In the genomic region with DNA sequence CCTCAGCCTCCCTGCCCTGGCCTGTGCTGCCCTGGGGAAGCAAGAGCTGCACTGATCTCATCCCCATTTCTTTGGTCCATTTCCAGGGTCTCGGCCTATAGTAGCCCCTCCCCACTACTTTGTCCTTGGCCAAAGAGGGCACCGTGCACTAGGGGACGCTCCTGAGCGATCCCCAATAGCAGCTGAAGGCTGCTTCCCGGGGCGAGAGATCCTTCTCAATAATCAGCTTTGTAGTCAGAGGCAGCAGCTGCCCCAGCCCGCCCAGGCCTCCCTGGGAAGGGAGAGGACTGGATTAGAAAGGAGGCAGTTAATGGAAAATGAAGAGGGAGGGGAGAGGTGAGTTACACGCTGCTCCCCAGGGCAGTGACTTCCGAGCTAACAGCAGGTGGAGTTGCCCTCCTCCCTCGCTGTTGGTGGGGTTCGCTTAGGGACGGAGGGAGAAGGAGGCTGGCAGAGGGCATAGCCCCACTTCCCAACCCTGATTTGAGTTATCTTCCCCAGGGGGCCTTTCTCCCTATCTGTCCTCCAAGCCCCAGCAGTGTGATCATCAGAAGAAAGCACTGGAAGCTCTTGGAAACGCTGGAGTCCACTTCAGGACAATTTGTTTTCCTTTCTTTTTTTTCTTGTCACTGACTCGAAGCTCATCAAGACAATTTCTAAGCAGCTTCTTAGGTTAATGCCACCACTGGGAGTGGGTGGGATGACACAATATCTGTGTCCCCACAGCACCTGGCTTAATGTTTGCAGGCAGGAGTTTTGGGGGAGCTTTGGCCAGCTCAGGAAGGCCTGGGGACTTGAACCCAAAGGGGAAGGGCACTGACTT, we compare ENCODE assay signal across 8 cellular contexts. TPM values are rescaled to one million over a fixed set of nuclear protein-coding genes. Genes with fewer than 3 reads are reported as not detected.
A peak's percentile ranks its signal among the peaks of the same experiment; 100 is the strongest.
DNase-seq lines count a peak whose midpoint lies in the region; ATAC-seq and TF ChIP-seq lines count a peak whose summit lies in the region.

No MANE protein-coding gene starts in this region.

- no peaks in the 10 kb centered on the region for H3K27me3 ChIP-seq in CD8-positive, alpha-beta memory T cell (ENCODE audit: insufficient read depth, low read length, poor library complexity, severe bottlenecking)
- no peaks in the 10 kb centered on the region for H3K27me3 ChIP-seq in trophoblast cell (ENCODE audit: insufficient read depth, low read length)
- no peaks in the 10 kb centered on the region for H3K27me3 ChIP-seq in PC-3 (ENCODE audit: low read length)

- H2BK12ac ChIP-seq in trophoblast cell (ENCODE audit: low read length), result no peak overlapping the region

- peaks cover 6% of the 10 kb centered on the region for H3K4me1 ChIP-seq in CD8-positive, alpha-beta memory T cell (ENCODE audit: insufficient read depth, low read length)
- H3K4me1 ChIP-seq in trophoblast cell (ENCODE audit: control insufficient read depth in 1 of 2, insufficient read depth in 2 of 2, low read length in 2 of 2) (peaks cover 20 to 26% of the 10 kb centered on the region in 2 experiments), PC-3 (ENCODE audit: insufficient read depth, low read length) (peaks cover 25% of the 10 kb centered on the region)

- H3K36me3 ChIP-seq in CD8-positive, alpha-beta memory T cell (ENCODE audit: insufficient read depth, low read length), result no peaks in the 10 kb centered on the region
- H3K36me3 ChIP-seq in trophoblast cell (ENCODE audit: control insufficient read depth in 1 of 2, insufficient read depth in 2 of 2, low read length in 2 of 2), result no peaks in the 10 kb centered on the region
- no peaks in the 10 kb centered on the region for H3K36me3 ChIP-seq in PC-3 (ENCODE audit: low read depth, low read length)

- H2AFZ ChIP-seq in trophoblast cell (ENCODE audit: insufficient read depth, low read length, poor library complexity), result no peak overlapping the region
- H2AFZ ChIP-seq in PC-3 (ENCODE audit: low read length), result no peak overlapping the region

- H3K27ac ChIP-seq in CD8-positive, alpha-beta memory T cell (ENCODE audit: low read depth, low read length), result no peak overlapping the region
- H3K27ac ChIP-seq in trophoblast cell (ENCODE audit: low read depth, low read length), result no peak overlapping the region
- no peak overlapping the region for H3K27ac ChIP-seq in PC-3 (ENCODE audit: low read length)

- POLR2A ChIA-PET in CD8-positive, alpha-beta memory T cell (lab: Charles Lee), result interaction anchor here (1.6 kb wide), 1 partner anchor 37 kb away, joined by 4 read pairs; no protein-coding TSS in a partner anchor
- POLR2A ChIA-PET in PC-3 (lab: Charles Lee; ENCODE audit: unreplicated experiment), result interaction anchor here (0.5 kb wide), 1 partner anchor 24 kb away, joined by 3 read pairs; no protein-coding TSS in a partner anchor

- H3K36me3 Mint-ChIP-seq in CD8-positive, alpha-beta memory T cell, result peaks cover 0 to 6% (median 3%) of the 10 kb centered on the region in 3 donors
- H3K36me3 Mint-ChIP-seq in glutamatergic neuron (ENCODE audit: unreplicated experiment) (no peaks in the 10 kb centered on the region), Calu3 (ENCODE audit: insufficient read depth, unreplicated experiment) (peaks cover 16% of the 10 kb centered on the region)

- H3K9me3 ChIP-seq in CD8-positive, alpha-beta memory T cell (ENCODE audit: low read length), result no peaks in the 10 kb centered on the region
- H3K9me3 ChIP-seq in trophoblast cell (ENCODE audit: insufficient read depth, low read depth, low read length) (no peaks in the 10 kb centered on the region), PC-3 (ENCODE audit: low read length) (no peaks in the 10 kb centered on the region)

- in situ Hi-C loops in SK-MEL-5 (cut with HindIII; ENCODE audit: low pct_unique_long_range_greater_than_20kb, low sequenced_read_pairs), result no loop called here

- TF ChIP-seq CTCF in glutamatergic neuron (IDR thresholded peaks at IDR 0.05; ENCODE audit: partially characterized antibody, unreplicated experiment) (peak; percentile 49), PC-3 (conservative IDR thresholded peaks at IDR 0.05; ENCODE audit: low read depth, low read length) (no peak), Calu3 (IDR thresholded peaks at IDR 0.05; ENCODE audit: unreplicated experiment) (no peak)

- no peaks in the 10 kb centered on the region for H3K27me3 Mint-ChIP-seq in CD8-positive, alpha-beta memory T cell
- peaks cover 11% of the 10 kb centered on the region for H3K27me3 Mint-ChIP-seq in glutamatergic neuron (ENCODE audit: unreplicated experiment)
- peaks cover 8% of the 10 kb centered on the region for H3K27me3 Mint-ChIP-seq in Calu3 (ENCODE audit: unreplicated experiment)

- DNase-seq in CD8-positive, alpha-beta memory T cell, result no peak
- DNase-seq in SK-MEL-5 (ENCODE audit: low read depth, low spot score) (peak; percentile 59), glutamatergic neuron (peak; percentile 87), trophoblast cell (no peak), GM19238 (ENCODE audit: insufficient read length, low spot score) (no peak), PC-3 (no peak), Calu3 (no peak)

- no peak for ATAC-seq in PC-3
- no peak for ATAC-seq in HG02970 (IDR thresholded peaks at IDR 0.05; ENCODE audit: low FRiP score, unreplicated experiment)

- no peak overlapping the region for H4K91ac ChIP-seq in trophoblast cell (ENCODE audit: low read depth, low read length)

- H3K9me3 Mint-ChIP-seq in CD8-positive, alpha-beta memory T cell, result no peaks in the 10 kb centered on the region
- H3K9me3 Mint-ChIP-seq in glutamatergic neuron (ENCODE audit: unreplicated experiment) (peaks cover 20% of the 10 kb centered on the region), Calu3 (ENCODE audit: low read depth, unreplicated experiment) (no peaks in the 10 kb centered on the region)

- intact Hi-C loops in PC-3 (cut with micrococcal nuclease) (no loop called here), Calu3 (cut with micrococcal nuclease; ENCODE audit: unreplicated experiment) (no loop called here)

- H3K9ac ChIP-seq in trophoblast cell (ENCODE audit: low read length), result no peak overlapping the region
- no peak overlapping the region for H3K9ac ChIP-seq in PC-3 (ENCODE audit: low read length)

- no peak overlapping the region for H3K23ac ChIP-seq in trophoblast cell (ENCODE audit: low read length)

- H3K4me3 ChIP-seq in CD8-positive, alpha-beta memory T cell (ENCODE audit: low read length), result no peak overlapping the region
- H3K4me3 ChIP-seq in trophoblast cell (ENCODE audit: low read depth, low read length) (no peak overlapping the region), PC-3 (ENCODE audit: low read length) (no peak overlapping the region)

- H3K9me2 ChIP-seq in PC-3 (replicated peaks; ENCODE audit: low read length), result no peaks in the 10 kb centered on the region

- H2BK120ac ChIP-seq in trophoblast cell (ENCODE audit: insufficient read depth, low read length, poor library complexity), result no peak overlapping the region

- H3K4me3 Mint-ChIP-seq in CD8-positive, alpha-beta memory T cell, result peak overlapping the region in 6 of 7 donors; percentile 26 to 85 (median 71)
- H3K4me3 Mint-ChIP-seq in glutamatergic neuron (ENCODE audit: unreplicated experiment), result peak overlapping the region; percentile 96
- no peak overlapping the region for H3K4me3 Mint-ChIP-seq in Calu3 (ENCODE audit: low read depth, unreplicated experiment)

- BruUV-seq in PC-3 (replicated peaks; lab: Mats Ljungman, UMichigan), result no TSS peak
- no TSS peak for BruUV-seq in Calu3 (replicated peaks; lab: Mats Ljungman, UMichigan)

- no peaks in the 10 kb centered on the region for H4K20me1 ChIP-seq in PC-3 (ENCODE audit: low read length)

- H2BK5ac ChIP-seq in trophoblast cell (ENCODE audit: low read depth, low read length, poor library complexity), result no peak overlapping the region

- H3K4ac ChIP-seq in trophoblast cell (ENCODE audit: low read depth, low read length), result no peak overlapping the region

- no CpG with 5 or more reads among the region's 14 CpGs for WGBS in trophoblast cell (ENCODE audit: extremely low coverage, insufficient coverage, insufficient read length)

- no peak overlapping the region for H4K8ac ChIP-seq in trophoblast cell (ENCODE audit: low read depth, low read length)

- CTCF ChIA-PET in CD8-positive, alpha-beta memory T cell (lab: Charles Lee), result interaction anchor here (0.9 to 2.1 kb wide), 3 partner anchors 9 to 26 kb away, joined by 3 to 5 read pairs (median 3); no protein-coding TSS in a partner anchor
- CTCF ChIA-PET in PC-3 (lab: Charles Lee) (interaction anchor here (1.0 kb wide), 1 partner anchor 27 kb away, joined by 3 read pairs; no protein-coding TSS in a partner anchor), Calu3 (lab: Charles Lee) (interaction anchor here (1.5 kb wide), 1 partner anchor 13 kb away, joined by 4 read pairs; no protein-coding TSS in a partner anchor)

- H4K12ac ChIP-seq in trophoblast cell (ENCODE audit: low read depth, low read length), result no peak overlapping the region

- H3K14ac ChIP-seq in trophoblast cell (ENCODE audit: low read length), result no peak overlapping the region

- no peak overlapping the region for H2AK5ac ChIP-seq in trophoblast cell (ENCODE audit: low read length)

- H3K79me2 ChIP-seq in trophoblast cell (ENCODE audit: control insufficient read depth, insufficient read depth, low read length, poor library complexity) (peaks cover 6% of the 10 kb centered on the region), PC-3 (ENCODE audit: low read length) (peaks cover 37% of the 10 kb centered on the region)

- H3K4me1 Mint-ChIP-seq in CD8-positive, alpha-beta memory T cell, result peaks cover 21 to 46% (median 25%) of the 10 kb centered on the region in 3 donors
- H3K4me1 Mint-ChIP-seq in glutamatergic neuron (ENCODE audit: low read depth, unreplicated experiment) (peaks cover 37% of the 10 kb centered on the region), Calu3 (ENCODE audit: low read depth, unreplicated experiment) (no peaks in the 10 kb centered on the region)

- peak overlapping the region in 4 of 8 donors; percentile 17 to 80 (median 46) for H3K27ac Mint-ChIP-seq in CD8-positive, alpha-beta memory T cell
- H3K27ac Mint-ChIP-seq in glutamatergic neuron (ENCODE audit: unreplicated experiment), result peak overlapping the region; percentile 98
- H3K27ac Mint-ChIP-seq in Calu3 (ENCODE audit: unreplicated experiment), result no peak overlapping the region

- H3K18ac ChIP-seq in trophoblast cell (ENCODE audit: low read length), result peak overlapping the region; percentile 38

- H3F3A ChIP-seq in PC-3 (ENCODE audit: low read length, unreplicated experiment), result no peaks in the 10 kb centered on the region

- peaks cover 10% of the 10 kb centered on the region for H3K79me1 ChIP-seq in trophoblast cell (ENCODE audit: low read length)

- H3K4me2 ChIP-seq in trophoblast cell (ENCODE audit: low read length), result peak overlapping the region; percentile 63
- no peak overlapping the region for H3K4me2 ChIP-seq in PC-3 (ENCODE audit: low read length)

RNA-seq across cellular contexts. Expression of a gene that starts 2.6 kb away (rescaled TPM):
- 10 to 100 TPM; 27.1 to 29.1 TPM for total RNA-seq in CD8-positive, alpha-beta memory T cell
- polyA plus RNA-seq in CD8-positive, alpha-beta memory T cell, result 30.6 TPM
- total RNA-seq in SK-MEL-5 (2014; rRNA removed; shearing (Covaris generic)), result 197 and 199 TPM in 2 replicates
- 219 and 242 TPM in 2 replicates for polyA plus RNA-seq in SK-MEL-5 (2015; cell fraction: cytosol; rRNA removed)
- polyA plus RNA-seq in SK-MEL-5 (2015; cell fraction: nucleus; rRNA removed), result 39.9 and 48.4 TPM in 2 replicates
- total RNA-seq in glutamatergic neuron (ENCODE audit: unreplicated experiment) (236 TPM), PC-3 (2014; rRNA removed) (98.3 and 148 TPM in 2 replicates), Calu3 (2022) (6.5 and 9.9 TPM in 2 replicates)
- 84.3 and 85.1 TPM in 2 replicates for polyA plus RNA-seq in trophoblast cell (2013)

RNA-seq across cellular contexts. Expression of a gene that starts 18.2 kb away (rescaled TPM):
- 10 to 100 TPM; 62.7 to 66.8 TPM for total RNA-seq in CD8-positive, alpha-beta memory T cell
- 37.1 TPM for polyA plus RNA-seq in CD8-positive, alpha-beta memory T cell
- 46.1 and 48.7 TPM in 2 replicates for total RNA-seq in SK-MEL-5 (2014; rRNA removed; shearing (Covaris generic))
- 59.1 and 64.8 TPM in 2 replicates for polyA plus RNA-seq in SK-MEL-5 (2015; cell fraction: cytosol; rRNA removed)
- 66.6 and 97.1 TPM in 2 replicates for polyA plus RNA-seq in SK-MEL-5 (2015; cell fraction: nucleus; rRNA removed)
- total RNA-seq in glutamatergic neuron (ENCODE audit: unreplicated experiment) (39.0 TPM), PC-3 (2014; rRNA removed) (39.0 and 49.8 TPM in 2 replicates), Calu3 (2022) (60.8 and 62.1 TPM in 2 replicates)
- 24.2 and 25.4 TPM in 2 replicates for polyA plus RNA-seq in trophoblast cell (2013)

RNA-seq across cellular contexts. Expression of a gene that starts 18.4 kb away (rescaled TPM):
- 10 to 100 TPM; 43.6 to 44.6 TPM for total RNA-seq in CD8-positive, alpha-beta memory T cell
- polyA plus RNA-seq in CD8-positive, alpha-beta memory T cell, result 152 TPM
- 180 and 183 TPM in 2 replicates for total RNA-seq in SK-MEL-5 (2014; rRNA removed; shearing (Covaris generic))
- polyA plus RNA-seq in SK-MEL-5 (2015; cell fraction: cytosol; rRNA removed), result 171 and 186 TPM in 2 replicates
- 206 and 248 TPM in 2 replicates for polyA plus RNA-seq in SK-MEL-5 (2015; cell fraction: nucleus; rRNA removed)
- total RNA-seq in glutamatergic neuron (ENCODE audit: unreplicated experiment) (24.3 TPM), PC-3 (2014; rRNA removed) (48.1 and 58.7 TPM in 2 replicates), Calu3 (2022) (56.1 and 58.1 TPM in 2 replicates)
- polyA plus RNA-seq in trophoblast cell (2013), result 18.7 and 18.8 TPM in 2 replicates

RNA-seq across cellular contexts. Expression of a gene that starts 28.9 kb away (rescaled TPM):
- 100 to 1,000 TPM; 626 to 630 TPM for total RNA-seq in CD8-positive, alpha-beta memory T cell
- 111 TPM for polyA plus RNA-seq in CD8-positive, alpha-beta memory T cell
- 173 and 184 TPM in 2 replicates for total RNA-seq in SK-MEL-5 (2014; rRNA removed; shearing (Covaris generic))
- polyA plus RNA-seq in SK-MEL-5 (2015; cell fraction: cytosol; rRNA removed), result 387 and 403 TPM in 2 replicates
- polyA plus RNA-seq in SK-MEL-5 (2015; cell fraction: nucleus; rRNA removed), result 3,482 and 3,724 TPM in 2 replicates
- 188 TPM for total RNA-seq in glutamatergic neuron (ENCODE audit: unreplicated experiment)
- polyA plus RNA-seq in trophoblast cell (2013), result 205 and 216 TPM in 2 replicates
- total RNA-seq in PC-3 (2014; rRNA removed), result 562 and 859 TPM in 2 replicates
- 238 and 241 TPM in 2 replicates for total RNA-seq in Calu3 (2022)

RNA-seq across cellular contexts. Expression of a gene that starts 29.7 kb away (rescaled TPM):
- total RNA-seq in CD8-positive, alpha-beta memory T cell, result 10 to 100 TPM; 22.3 to 22.9 TPM
- polyA plus RNA-seq in CD8-positive, alpha-beta memory T cell, result 28.4 TPM
- total RNA-seq in SK-MEL-5 (2014; rRNA removed; shearing (Covaris generic)), result 41.4 and 42.3 TPM in 2 replicates
- polyA plus RNA-seq in SK-MEL-5 (2015; cell fraction: cytosol; rRNA removed), result 30.1 and 46.9 TPM in 2 replicates
- 79.5 and 111 TPM in 2 replicates for polyA plus RNA-seq in SK-MEL-5 (2015; cell fraction: nucleus; rRNA removed)
- total RNA-seq in glutamatergic neuron (ENCODE audit: unreplicated experiment) (33.7 TPM), PC-3 (2014; rRNA removed) (16.6 and 17.3 TPM in 2 replicates), Calu3 (2022) (21.4 and 23.9 TPM in 2 replicates)
- 26.3 and 27.8 TPM in 2 replicates for polyA plus RNA-seq in trophoblast cell (2013)

Comparison
In these comparisons a context has a peak if more than half of its experiments do, and no peak if none do; other contexts are left out.
1. DNase-seq: peak in SK-MEL-5 (single experiment) and glutamatergic neuron (single experiment); none in CD8-positive, alpha-beta memory T cell (0 of 5), trophoblast cell (0 of 2), GM19238 (single experiment), PC-3 (single experiment) and Calu3 (single experiment).